ENCODE assay signal across 8 cellular contexts in genomic region chr21:5106767-5107464, GRCh38.
DNase-seq lines count a peak whose midpoint lies in the region; ATAC-seq lines count a peak whose summit lies in the region.
"Not testable (repeated sequence)": the region's sequence is repeated elsewhere in the genome, so short reads cannot be mapped to it uniquely, and the experiment has no call there.

No MANE protein-coding gene starts in this region.

- H3K36me3 ChIP-seq in naive thymus-derived CD4-positive, alpha-beta T cell (ENCODE audit: control insufficient read depth in 2 of 3, insufficient read depth in 3 of 3, low read length in 3 of 3); aorta (ENCODE audit: control insufficient read depth in 1 of 2, insufficient read depth in 2 of 2, low read length in 1 of 2): not testable (repeated sequence)

- not testable (repeated sequence) for H3K36me3 Mint-ChIP-seq in T-cell; naive thymus-derived CD4-positive, alpha-beta T cell

- not testable (repeated sequence) for H3K4me3 ChIP-seq in naive thymus-derived CD4-positive, alpha-beta T cell (ENCODE audit: low read length); aorta (ENCODE audit: low read length in 2 of 2)

- CTCF ChIA-PET in T-cell (lab: Charles Lee); naive thymus-derived CD4-positive, alpha-beta T cell (lab: Charles Lee): not testable (repeated sequence)

- H3K27ac ChIP-seq in naive thymus-derived CD4-positive, alpha-beta T cell (ENCODE audit: low read depth, low read length), result not testable (repeated sequence)
- peak overlapping the region in 1 of 2 donors; percentile 25 for H3K27ac ChIP-seq in aorta (ENCODE audit: low read depth in 1 of 2, low read length in 2 of 2)

- POLR2A ChIA-PET in T-cell (lab: Charles Lee); naive thymus-derived CD4-positive, alpha-beta T cell (lab: Charles Lee): not testable (repeated sequence)

- 13 to 24% methylated on average over 3 to 6 of the region's 23 CpGs for WGBS in aorta, 2 donors

- not testable (repeated sequence) for H3K9me3 ChIP-seq in naive thymus-derived CD4-positive, alpha-beta T cell (ENCODE audit: control insufficient read depth in 2 of 3, low read length in 3 of 3); aorta (ENCODE audit: control insufficient read depth, low read length)

- H3K4me1 ChIP-seq in naive thymus-derived CD4-positive, alpha-beta T cell (ENCODE audit: control insufficient read depth in 2 of 2, insufficient read depth in 2 of 2, low read length in 2 of 2); aorta (ENCODE audit: control insufficient read depth in 1 of 2, insufficient read depth in 2 of 2, low read length in 2 of 2): not testable (repeated sequence)

- peak; percentile 26 for ATAC-seq in GM18867 (IDR thresholded peaks at IDR 0.05; ENCODE audit: unreplicated experiment)
- peak; percentile 26 for ATAC-seq in HG02571 (IDR thresholded peaks at IDR 0.05; ENCODE audit: unreplicated experiment)
- ATAC-seq in HG03159 (IDR thresholded peaks at IDR 0.05; ENCODE audit: unreplicated experiment), result peak; percentile 38
- not testable (repeated sequence) for ATAC-seq in T-cell (replicated peaks in 1 of 4)
- peak; percentile 65 for ATAC-seq in Right ventricle myocardium superior (ENCODE audit: poor library complexity)
- peak; percentile 19 for ATAC-seq in naive thymus-derived CD4-positive, alpha-beta T cell
- peak; percentile 81 for ATAC-seq in aorta (ENCODE audit: low FRiP score)

- not testable (repeated sequence) for H3K27me3 Mint-ChIP-seq in T-cell; naive thymus-derived CD4-positive, alpha-beta T cell

- H3K27ac Mint-ChIP-seq in T-cell, result peak overlapping the region; percentile 89
- peak overlapping the region in 5 of 9 donors; percentile 41 to 89 (median 78) for H3K27ac Mint-ChIP-seq in naive thymus-derived CD4-positive, alpha-beta T cell

- not testable (repeated sequence) for H3K27me3 ChIP-seq in naive thymus-derived CD4-positive, alpha-beta T cell (ENCODE audit: control insufficient read depth in 2 of 2, insufficient read depth in 2 of 2, low read length in 2 of 2); aorta (ENCODE audit: control insufficient read depth in 1 of 2, insufficient read depth in 2 of 2, low read length in 1 of 2)

- not testable (repeated sequence) for DNase-seq in T-cell; naive thymus-derived CD4-positive, alpha-beta T cell
- peak; percentile 61 for DNase-seq in activated effector memory CD4-positive, alpha-beta T cell treated with anti-CD3 and anti-CD28 coated beads, Interleukin-2, amount 50 U/mL, for 16 hours
- peak; percentile 19 for DNase-seq in Right ventricle myocardium superior
- peak; percentile 10 to 45 for DNase-seq in aorta

- not testable (repeated sequence) for H3K9me3 Mint-ChIP-seq in T-cell; naive thymus-derived CD4-positive, alpha-beta T cell

- H3K4me1 Mint-ChIP-seq in T-cell, result peaks cover 4 to 13% (median 11%) of the 10 kb centered on the region in 3 donors
- peaks cover 0 to 17% (median 5%) of the 10 kb centered on the region in 7 donors for H3K4me1 Mint-ChIP-seq in naive thymus-derived CD4-positive, alpha-beta T cell

- peak overlapping the region in 1 of 3 donors; percentile 52 for H3K4me3 Mint-ChIP-seq in T-cell
- H3K4me3 Mint-ChIP-seq in naive thymus-derived CD4-positive, alpha-beta T cell, result peak overlapping the region in 6 of 10 donors; percentile 21 to 64 (median 48)

- intact Hi-C loops in Right ventricle myocardium superior (cut with DNase I); naive thymus-derived CD4-positive, alpha-beta T cell (cut with micrococcal nuclease); aorta (cut with DNase I): not testable (repeated sequence)
